Comparison of ENCODE assay signal across 8 cellular contexts in the genomic region with DNA sequence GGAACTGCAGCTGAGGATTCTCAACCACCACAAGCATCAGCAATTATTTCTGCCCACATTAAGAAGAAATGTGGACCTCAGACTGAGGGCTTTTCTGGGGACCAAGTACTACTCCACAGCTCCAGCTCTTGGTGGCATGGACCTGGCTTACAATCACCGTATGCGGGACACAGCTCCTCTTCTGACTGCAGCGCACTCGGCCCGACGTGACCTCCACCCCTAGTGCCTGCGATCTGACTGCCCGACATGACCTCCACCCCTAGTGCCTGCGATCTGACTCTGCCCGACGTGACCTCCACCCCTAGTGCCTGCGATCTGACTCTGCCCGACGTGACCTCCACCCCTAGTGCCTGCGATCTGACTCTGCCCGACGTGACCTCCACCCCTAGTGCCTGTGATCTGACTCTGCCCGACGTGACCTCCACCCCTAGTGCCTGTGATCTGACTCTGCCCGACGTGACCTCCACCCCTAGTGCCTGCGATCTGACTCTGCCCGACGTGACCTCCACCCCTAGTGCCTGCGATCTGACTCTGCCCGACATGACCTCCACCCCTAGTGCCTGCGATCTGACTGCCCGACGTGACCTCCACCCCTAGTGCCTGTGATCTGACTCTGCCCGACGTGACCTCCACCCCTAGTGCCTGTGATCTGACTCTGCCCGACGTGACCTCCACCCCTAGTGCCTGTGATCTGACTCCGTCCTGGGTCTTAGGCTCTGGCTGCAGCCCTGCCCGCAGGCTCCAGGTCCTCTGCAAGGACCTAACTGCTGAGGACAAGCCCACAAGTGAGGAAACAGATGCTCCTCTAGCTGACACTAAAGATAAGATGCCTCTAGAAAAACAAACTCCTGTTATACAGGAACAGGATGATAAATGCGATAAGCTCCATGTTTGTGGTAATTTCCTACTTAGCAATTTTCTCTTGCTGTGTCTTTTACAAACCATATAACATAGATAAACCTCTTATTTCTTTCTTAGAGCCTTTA.
A peak's percentile ranks its signal among the peaks of the same experiment; 100 is the strongest.
DNase-seq lines count a peak whose midpoint lies in the region; ATAC-seq, FAIRE-seq and TF ChIP-seq lines count a peak whose summit lies in the region.
"Not testable (repeated sequence)": the region's sequence is repeated elsewhere in the genome, so short reads cannot be mapped to it uniquely, and the experiment has no call there.

No MANE protein-coding gene starts in this region.

- not testable (repeated sequence) for H4K8ac ChIP-seq in H9 (replicated peaks; ENCODE audit: insufficient read length, low read depth, low read length); H1 (ENCODE audit: extremely low read depth, insufficient read depth, low read length)

- H4K5ac ChIP-seq in H9 (ENCODE audit: insufficient read length, low read depth, low read length); H1 (ENCODE audit: insufficient read length, low read depth, low read length): not testable (repeated sequence)

- not testable (repeated sequence) for H4K91ac ChIP-seq in H9 (ENCODE audit: insufficient read length, low read depth, low read length); H1 (replicated peaks; ENCODE audit: insufficient read length, low read length)

- H3T11ph ChIP-seq in H9 (ENCODE audit: low read length) = not testable (repeated sequence)

- H2AK5ac ChIP-seq in H9 (ENCODE audit: insufficient read length, low read length); H1 (ENCODE audit: low read depth, low read length): not testable (repeated sequence)

- not testable (repeated sequence) for H2AFZ ChIP-seq in H9 (ENCODE audit: low read length); H1 (ENCODE audit: low read length)

- not testable (repeated sequence) for H3K56ac ChIP-seq in H9 (ENCODE audit: insufficient read length, low read depth, low read length); H1 (replicated peaks; ENCODE audit: insufficient read length, low read depth, low read length)

- not testable (repeated sequence) for H3K4me1 Mint-ChIP-seq in CD4-positive, CD25-positive, alpha-beta regulatory T cell; H9; T-helper 17 cell; activated naive CD8-positive, alpha-beta T cell (ENCODE audit: low read depth); osteocyte (ENCODE audit: unreplicated experiment)

- WGBS in H9 (ENCODE audit: extremely low coverage, insufficient read length, low lambda C conversion rate) = no CpG with 5 or more reads among the region's 36 CpGs
- 82% methylated on average over 36 of the region's 36 CpGs; no CpG with 5 or more reads in 1 of the 2 experiments for whole genome bisulfite sequencing in H1 (ENCODE audit: extremely low coverage in 1 of 2, insufficient coverage in 1 of 2, insufficient read length in 1 of 2, insufficient replicate concordance in 2 of 2, low coverage in 1 of 2, low lambda C conversion rate in 2 of 2, missing lambda C conversion rate in 1 of 2), 2 experiments
- 83% methylated on average over 36 of the region's 36 CpGs for WGBS in liver

- not testable (repeated sequence) for TF ChIP-seq CTCF in H9 (conservative IDR thresholded peaks at IDR 0.05); VCaP (conservative IDR thresholded peaks at IDR 0.05); H1 (IDR thresholded peaks at IDR 0.05; ENCODE audit: control extremely low read depth in 1 of 3, insufficient read depth in 1 of 3, low read depth in 1 of 3, low read length in 3 of 3); liver (IDR thresholded peaks at IDR 0.05; ENCODE audit: low read depth, low read length, missing input control); osteocyte (IDR thresholded peaks at IDR 0.05)

- not testable (repeated sequence) for H3K14ac ChIP-seq in H9 (ENCODE audit: insufficient read depth, low read length); H1 (ENCODE audit: insufficient read length)

- H2BK20ac ChIP-seq in H9 (ENCODE audit: low read depth, low read length, poor library complexity, severe bottlenecking); H1 (ENCODE audit: low read length): not testable (repeated sequence)

- not testable (repeated sequence) for H3K9me3 Mint-ChIP-seq in CD4-positive, CD25-positive, alpha-beta regulatory T cell; H9; activated naive CD8-positive, alpha-beta T cell (ENCODE audit: low read depth); osteocyte (ENCODE audit: unreplicated experiment)

- not testable (repeated sequence) for H2BK12ac ChIP-seq in H9 (ENCODE audit: insufficient read length, low read depth, low read length); H1 (ENCODE audit: low read depth, low read length)

- H3K27me3 Mint-ChIP-seq in CD4-positive, CD25-positive, alpha-beta regulatory T cell; H9 (ENCODE audit: low read depth); T-helper 17 cell; activated naive CD8-positive, alpha-beta T cell; osteocyte (ENCODE audit: unreplicated experiment): not testable (repeated sequence)

- FAIRE-seq in H1 (lab: Jason Lieb, UNC) = not testable (repeated sequence)

- TF ChIP-seq EP300 in H1 (IDR thresholded peaks at IDR 0.05; ENCODE audit: borderline replicate concordance in 1 of 2, low read depth in 2 of 2, low read length in 2 of 2) = not testable (repeated sequence)

- H3K27ac Mint-ChIP-seq in CD4-positive, CD25-positive, alpha-beta regulatory T cell = peak overlapping the region in 2 of 3 donors; percentile 42 to 92
- H3K27ac Mint-ChIP-seq in H9 = peak overlapping the region in 2 of 3 experiments; percentile 59 to 79; a peak in 1 of 7 replicates
- peak overlapping the region; percentile 60 for H3K27ac Mint-ChIP-seq in T-helper 17 cell
- peak overlapping the region; percentile 41 for H3K27ac Mint-ChIP-seq in activated naive CD8-positive, alpha-beta T cell
- H3K27ac Mint-ChIP-seq in osteocyte (ENCODE audit: unreplicated experiment) = not testable (repeated sequence)

- H4K20me1 ChIP-seq in H9 (ENCODE audit: control insufficient read depth, insufficient read depth, insufficient read length); H1 (replicated peaks in 1 of 2; ENCODE audit: control insufficient read depth in 1 of 2, insufficient read depth in 2 of 2, low read length in 2 of 2): not testable (repeated sequence)

- POLR2A ChIA-PET in H1 (lab: Charles Lee; ENCODE audit: partially characterized antibody) = interaction anchor here (1.4 kb wide), 1 partner anchor 11 kb away, joined by 5 read pairs; no protein-coding TSS in a partner anchor

- H3K9me3 ChIP-seq in CD4-positive, CD25-positive, alpha-beta regulatory T cell (ENCODE audit: control insufficient read depth in 2 of 2, low read length in 2 of 2); H9 (ENCODE audit: control insufficient read depth, low read depth, low read length); T-helper 17 cell (ENCODE audit: control insufficient read depth, low read length, poor library complexity, severe bottlenecking); H1 (ENCODE audit: insufficient read depth in 2 of 2, low read depth in 1 of 2, low read length in 1 of 2); liver (ENCODE audit: control insufficient read depth in 4 of 4, low read length in 3 of 4): not testable (repeated sequence)

- not testable (repeated sequence) for ATAC-seq in CD4-positive, CD25-positive, alpha-beta regulatory T cell (ENCODE audit: low read depth in 2 of 2); T-helper 17 cell

- H3K9ac ChIP-seq in H9 (ENCODE audit: extremely low read depth, insufficient read length, low read length); H1 (replicated peaks in 1 of 4; ENCODE audit: extremely low read depth in 1 of 4, low read depth in 3 of 4, low read length in 3 of 4); liver (ENCODE audit: low read depth in 1 of 2, low read length in 2 of 2): not testable (repeated sequence)

- H3K23ac ChIP-seq in H9 (ENCODE audit: insufficient read length, low read depth, low read length); H1 (ENCODE audit: insufficient read length): not testable (repeated sequence)

- H2BK5ac ChIP-seq in H9 (ENCODE audit: insufficient read length, low read length) = not testable (repeated sequence)
- H2BK5ac ChIP-seq in H1 (ENCODE audit: low read depth, low read length) = peak overlapping the region; percentile 26; the same call in 1 of the 2 replicates

- not testable (repeated sequence) for H3K79me2 ChIP-seq in H9 (ENCODE audit: insufficient read depth, low read length); H1 (ENCODE audit: control insufficient read depth in 1 of 2, insufficient read depth in 2 of 2, low read length in 2 of 2)

- H2BK15ac ChIP-seq in H9 (ENCODE audit: low read depth, low read length); H1 (ENCODE audit: low read length): not testable (repeated sequence)

- not testable (repeated sequence) for H3K4me3 Mint-ChIP-seq in CD4-positive, CD25-positive, alpha-beta regulatory T cell; H9; T-helper 17 cell; activated naive CD8-positive, alpha-beta T cell; osteocyte (ENCODE audit: unreplicated experiment)

- TF ChIP-seq POLR2A in H1 (IDR thresholded peaks at IDR 0.05; ENCODE audit: control extremely low read depth in 1 of 2, low read depth in 2 of 2, low read length in 2 of 2) = not testable (repeated sequence)

- H3K4me1 ChIP-seq in CD4-positive, CD25-positive, alpha-beta regulatory T cell (ENCODE audit: control insufficient read depth, insufficient read depth, low read length, poor library complexity, severe bottlenecking); H9 (ENCODE audit: insufficient read depth, low read length); H1 (replicated peaks in 1 of 4; ENCODE audit: control insufficient read depth in 3 of 4, insufficient read depth in 4 of 4, low read length in 3 of 4); liver (ENCODE audit: control insufficient read depth in 4 of 4, insufficient read depth in 4 of 4, low read length in 3 of 4): not testable (repeated sequence)

- H3K4me2 ChIP-seq in H9 (ENCODE audit: insufficient read depth, insufficient read length, low read length); H1 (ENCODE audit: insufficient read depth in 1 of 2, low read depth in 2 of 2, low read length in 2 of 2): not testable (repeated sequence)

- CTCF ChIA-PET in H1 (lab: Charles Lee; ENCODE audit: partially characterized antibody) = interaction anchor here (1.0 to 1.9 kb wide), 2 partner anchors 80 to 100 kb away, joined by 3 to 5 read pairs; no protein-coding TSS in a partner anchor

- H3K36me3 ChIP-seq in CD4-positive, CD25-positive, alpha-beta regulatory T cell (ENCODE audit: control insufficient read depth, insufficient read depth, low read length) = peaks cover 55% of the 10 kb centered on the region
- H3K36me3 ChIP-seq in H1 (ENCODE audit: control insufficient read depth in 2 of 4, insufficient read depth in 4 of 4, low read length in 3 of 4) (peaks cover 2 to 35% (median 14%) of the 10 kb centered on the region in 4 experiments; a peak in 6 of 8 replicates), liver (ENCODE audit: control insufficient read depth in 4 of 4, insufficient read depth in 3 of 4, low read depth in 1 of 4, low read length in 3 of 4) (peaks cover 9 to 30% (median 20%) of the 10 kb centered on the region in 4 donors)

- not testable (repeated sequence) for H3K27me3 ChIP-seq in CD4-positive, CD25-positive, alpha-beta regulatory T cell (ENCODE audit: control insufficient read depth, insufficient read depth, low read length); H9 (ENCODE audit: insufficient read depth, low read length); H1 (replicated peaks in 1 of 4; ENCODE audit: control insufficient read depth in 3 of 4, extremely low read depth in 1 of 4, insufficient read depth in 3 of 4, low read length in 3 of 4); liver (ENCODE audit: control insufficient read depth in 4 of 4, insufficient read depth in 4 of 4, low read length in 3 of 4)

- DNase-seq in CD4-positive, CD25-positive, alpha-beta regulatory T cell; H9; T-helper 17 cell; H1 (ENCODE audit: low read depth in 1 of 2, low spot score in 2 of 2): not testable (repeated sequence)
- peak; percentile 60 for DNase-seq in osteocyte (ENCODE audit: extremely low spot score, unreplicated experiment)

- H3K4ac ChIP-seq in H9 (ENCODE audit: low read depth, low read length); H1 (replicated peaks; ENCODE audit: insufficient read length, low read depth, low read length): not testable (repeated sequence)

- H2BK120ac ChIP-seq in H9 (ENCODE audit: low read depth, low read length, poor library complexity, severe bottlenecking); H1 (replicated peaks; ENCODE audit: low read depth, low read length): not testable (repeated sequence)

- H3K23me2 ChIP-seq in H9 (ENCODE audit: insufficient read length, low read depth, low read length, poor library complexity, severe bottlenecking); H1 (ENCODE audit: low read depth, low read length): not testable (repeated sequence)

- H3K79me1 ChIP-seq in H9 (ENCODE audit: insufficient read depth, low read depth, low read length, poor library complexity, severe bottlenecking); H1 (ENCODE audit: low read depth, low read length): not testable (repeated sequence)

- peaks cover 21% of the 10 kb centered on the region for H3K36me3 Mint-ChIP-seq in CD4-positive, CD25-positive, alpha-beta regulatory T cell
- peaks cover 11 to 47% (median 26%) of the 10 kb centered on the region in 3 experiments for H3K36me3 Mint-ChIP-seq in H9 (ENCODE audit: insufficient read depth in 1 of 3, low read depth in 3 of 3)
- H3K36me3 Mint-ChIP-seq in T-helper 17 cell (ENCODE audit: low read depth); activated naive CD8-positive, alpha-beta T cell: not testable (repeated sequence)
- peaks cover 22% of the 10 kb centered on the region for H3K36me3 Mint-ChIP-seq in osteocyte (ENCODE audit: unreplicated experiment)

- H3K18ac ChIP-seq in H9 (ENCODE audit: insufficient read length, low read depth, low read length); H1 (ENCODE audit: extremely low read depth, low read length): not testable (repeated sequence)

- H3K27ac ChIP-seq in CD4-positive, CD25-positive, alpha-beta regulatory T cell (ENCODE audit: insufficient read depth, low read length, poor library complexity, severe bottlenecking); H9 (ENCODE audit: insufficient read length, low read depth, low read length); H1 (ENCODE audit: low read depth, low read length); liver (ENCODE audit: low read depth in 1 of 2, low read length in 2 of 2): not testable (repeated sequence)
- H3K27ac ChIP-seq in VCaP = 0 out of 2 replicates have a peak overlapping the region, but pooled peaks have one; percentile 31

- H3K4me3 ChIP-seq in CD4-positive, CD25-positive, alpha-beta regulatory T cell (ENCODE audit: low read depth, low read length); H1 (ENCODE audit: extremely low read depth in 1 of 4, insufficient read depth in 2 of 4, low read depth in 3 of 4, low read length in 4 of 4); liver (ENCODE audit: low read depth in 1 of 3, low read length in 3 of 3): not testable (repeated sequence)

- TF ChIP-seq RAD21 in H1 (IDR thresholded peaks at IDR 0.05 in 1 of 2, conservative IDR thresholded peaks at IDR 0.05 in 1 of 2; ENCODE audit: low read depth in 2 of 2, low read length in 2 of 2); liver (IDR thresholded peaks at IDR 0.05): not testable (repeated sequence)
